Comparison of ENCODE assay signal across 26 cellular contexts in the genomic region with DNA sequence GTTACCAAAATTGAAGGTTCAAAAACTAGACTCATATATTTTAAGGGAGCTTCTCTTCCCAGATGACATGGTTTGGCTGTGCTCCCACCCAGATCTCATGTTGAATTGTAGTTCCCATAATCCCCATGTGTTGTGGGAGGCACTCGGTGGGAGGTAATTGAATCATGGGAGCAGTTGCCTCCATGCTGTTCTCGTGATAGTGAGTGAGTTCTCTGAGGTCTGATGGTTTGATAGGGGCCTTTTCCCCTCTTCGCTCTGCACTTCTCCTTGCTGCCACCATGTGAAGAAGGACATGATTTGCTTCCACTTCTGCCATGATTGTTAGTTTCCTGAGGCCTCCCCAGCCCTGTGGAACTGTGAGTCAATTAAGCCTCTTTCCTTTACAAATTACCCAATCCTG.
"Had no signal": no experiment of that assay in that cellular context is flagged by ENCODE, and none has a peak within 500 bp of the region (broad histone marks: within the 10 kb centered on the region; RNA-seq: fewer than 3 reads in every experiment).

No MANE protein-coding gene starts in this region.

- DNase-seq: activated CD4-positive, alpha-beta T cell treated with anti-CD3 and anti-CD28 coated beads for 36 hours; activated CD4-positive, CD25-positive, alpha-beta regulatory T cell; activated CD8-positive, alpha-beta memory T cell treated with anti-CD3 and anti-CD28 coated beads for 24 hours; activated effector memory CD4-positive, alpha-beta T cell treated with Interleukin-2 at 50 U/mL for 16 hours; activated naive CD4-positive, alpha-beta T cell treated with Interleukin-2 at 50 U/mL for 16 hours; anterior cingulate cortex; dermis blood vessel endothelial cell; effector CD4-positive, alpha-beta T cell; esophagus squamous epithelium; islet precursor cell; left ventricle myocardium inferior; mucosa of descending colon; stimulated activated CD4-positive, alpha-beta T cell treated with anti-CD3 and anti-CD28 coated beads, Interleukin-4, amount 100 ng/mL, for 24 hours; upper lobe of left lung had no signal

- H3K4me1 ChIP-seq: esophagus squamous epithelium, left ventricle myocardium inferior, upper lobe of left lung had no signal

- H3K4me3 ChIP-seq: esophagus squamous epithelium, hepatocyte, left ventricle myocardium inferior, lung, mucosa of descending colon, skin epidermis, thoracic aorta, upper lobe of left lung had no signal

- H3K4me1 Mint-ChIP-seq: activated CD4-positive, alpha-beta T cell treated with anti-CD3 and anti-CD28 coated beads for 36 hours; central memory CD8-positive, alpha-beta T cell; stimulated activated effector memory CD8-positive, alpha-beta T cell treated with anti-CD3 and anti-CD28 coated beads, Interleukin-12 subunit alpha, Interleukin-12 subunit beta, amount 100 ng/mL, for 72 hours had no signal

- H3K79me2 ChIP-seq: hepatocyte had no signal

- H3K27ac ChIP-seq: epithelial cell of prostate, esophagus squamous epithelium, hepatocyte, left ventricle myocardium inferior, neutrophil, skin epidermis, thoracic aorta, upper lobe of left lung had no signal

- H3K9me3 Mint-ChIP-seq: central memory CD8-positive, alpha-beta T cell; natural killer cell treated with Interleukin-12 subunit alpha and Interleukin-12 subunit beta and Interleukin-15 and Interleukin-18, amount 100 ng/mL, for 72 hours; stimulated activated effector memory CD8-positive, alpha-beta T cell treated with anti-CD3 and anti-CD28 coated beads, Interleukin-12 subunit alpha, Interleukin-12 subunit beta, amount 100 ng/mL, for 72 hours; stimulated activated naive CD8-positive, alpha-beta T cell treated with anti-CD3 and anti-CD28 coated beads, Interleukin-15, Interleukin-2, amounts not matched to agents 100 ng/mL and 50 ng/mL, for 24 hours had no signal

- ATAC-seq: activated CD4-positive, alpha-beta T cell treated with anti-CD3 and anti-CD28 coated beads for 36 hours; mucosa of descending colon; natural killer cell treated with Interleukin-12 subunit alpha and Interleukin-12 subunit beta and Interleukin-15 and Interleukin-18, amount 100 ng/mL, for 72 hours; sciatic nerve; stimulated activated effector memory CD8-positive, alpha-beta T cell treated with anti-CD3 and anti-CD28 coated beads, Interleukin-12 subunit alpha, Interleukin-12 subunit beta, amount 100 ng/mL, for 72 hours had no signal

- H3K9me3 ChIP-seq: esophagus squamous epithelium, left ventricle myocardium inferior, mucosa of descending colon, neutrophil, thoracic aorta, upper lobe of left lung had no signal

- H3K36me3 Mint-ChIP-seq: activated naive CD8-positive, alpha-beta T cell; natural killer cell treated with Interleukin-12 subunit alpha and Interleukin-12 subunit beta and Interleukin-15 and Interleukin-18, amount 100 ng/mL, for 72 hours; stimulated activated effector memory CD8-positive, alpha-beta T cell treated with anti-CD3 and anti-CD28 coated beads, Interleukin-12 subunit alpha, Interleukin-12 subunit beta, amount 100 ng/mL, for 72 hours had no signal

- H3K4me2 ChIP-seq: hepatocyte had no signal

- H3K27ac Mint-ChIP-seq: activated CD4-positive, alpha-beta T cell treated with anti-CD3 and anti-CD28 coated beads for 36 hours; activated naive CD8-positive, alpha-beta T cell; natural killer cell treated with Interleukin-12 subunit alpha and Interleukin-12 subunit beta and Interleukin-15 and Interleukin-18, amount 100 ng/mL, for 72 hours; stimulated activated effector memory CD8-positive, alpha-beta T cell treated with anti-CD3 and anti-CD28 coated beads, Interleukin-12 subunit alpha, Interleukin-12 subunit beta, amount 100 ng/mL, for 72 hours; stimulated activated naive CD8-positive, alpha-beta T cell treated with anti-CD3 and anti-CD28 coated beads, Interleukin-15, Interleukin-2, amounts not matched to agents 100 ng/mL and 50 ng/mL, for 24 hours had no signal

- H3K27me3 ChIP-seq: esophagus squamous epithelium, hepatocyte, neutrophil, upper lobe of left lung had no signal

- H3K4me3 Mint-ChIP-seq: activated CD4-positive, alpha-beta T cell treated with anti-CD3 and anti-CD28 coated beads for 36 hours; activated naive CD8-positive, alpha-beta T cell; central memory CD8-positive, alpha-beta T cell; natural killer cell treated with Interleukin-12 subunit alpha and Interleukin-12 subunit beta and Interleukin-15 and Interleukin-18, amount 100 ng/mL, for 72 hours; stimulated activated effector memory CD8-positive, alpha-beta T cell treated with anti-CD3 and anti-CD28 coated beads, Interleukin-12 subunit alpha, Interleukin-12 subunit beta, amount 100 ng/mL, for 72 hours; stimulated activated naive CD8-positive, alpha-beta T cell treated with anti-CD3 and anti-CD28 coated beads, Interleukin-15, Interleukin-2, amounts not matched to agents 100 ng/mL and 50 ng/mL, for 24 hours had no signal

- H2AFZ ChIP-seq: hepatocyte had no signal

- H3K36me3 ChIP-seq: esophagus squamous epithelium, left ventricle myocardium inferior, neutrophil, thoracic aorta, upper lobe of left lung had no signal
